In the genomic region with DNA sequence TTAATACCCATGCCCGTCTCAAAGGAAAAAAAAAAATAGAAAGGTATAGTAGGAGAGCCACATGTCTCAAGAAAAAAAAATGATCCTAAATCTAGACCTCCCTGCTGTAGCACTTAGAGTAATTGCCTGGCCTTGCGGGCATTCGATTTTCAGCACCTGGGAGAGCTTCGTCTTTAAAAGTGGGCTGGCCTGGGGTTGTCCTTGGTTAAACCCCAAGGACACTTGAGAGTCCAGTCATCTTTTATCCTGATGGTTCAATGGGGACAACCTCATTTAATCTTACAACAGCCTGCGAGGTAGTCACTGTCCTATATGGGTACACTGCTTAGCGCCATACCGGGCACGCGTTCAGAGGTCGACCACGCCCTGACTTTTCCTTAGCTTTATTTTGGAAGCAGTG, we compare ENCODE assay signal across 8 cellular contexts.
DNase-seq lines count a peak whose midpoint lies in the region; ATAC-seq, FAIRE-seq and TF ChIP-seq lines count a peak whose summit lies in the region.

No MANE protein-coding gene starts in this region.

- H3K36me3 ChIP-seq in ectodermal cell (ENCODE audit: control insufficient read depth, insufficient read depth, low read length): no peaks in the 10 kb centered on the region

- peak; percentile 39 for DNase-seq in nephron progenitor cell
- DNase-seq in NCI-H187 (lab: John Stamatoyannopoulos, UW): no peak
- no peak for DNase-seq in effector CD8-positive, alpha-beta T cell (lab: John Stamatoyannopoulos, UW)
- no peak for DNase-seq in H54 (ENCODE audit: insufficient read length, low spot score)
- no peak for DNase-seq in GM19240 (ENCODE audit: insufficient read length, low spot score)

- H3K4me3 Mint-ChIP-seq in IgD-negative memory B cell (peak overlapping the region in 3 of 4 donors; percentile 71 to 82 (median 79)), nephron progenitor cell (peak overlapping the region; percentile 78)

- H3K27me3 ChIP-seq in ectodermal cell (ENCODE audit: control insufficient read depth, insufficient read depth, low read length, poor library complexity, severe bottlenecking): peaks cover 39% of the 10 kb centered on the region

- H3K27ac ChIP-seq in ectodermal cell (ENCODE audit: insufficient read depth, low read depth, low read length, poor library complexity, severe bottlenecking): no peak overlapping the region

- H3K4me1 Mint-ChIP-seq in IgD-negative memory B cell (peaks cover 7 to 17% (median 8%) of the 10 kb centered on the region in 3 donors), nephron progenitor cell (peaks cover 38% of the 10 kb centered on the region)

- no peak for TF ChIP-seq CTCF in nephron progenitor cell (IDR thresholded peaks at IDR 0.05)

- H3K36me3 Mint-ChIP-seq in IgD-negative memory B cell: no peaks in the 10 kb centered on the region
- no peaks in the 10 kb centered on the region for H3K36me3 Mint-ChIP-seq in nephron progenitor cell (ENCODE audit: low read depth)

- H3K27ac Mint-ChIP-seq in IgD-negative memory B cell (no peak overlapping the region), nephron progenitor cell (no peak overlapping the region)

- H3K9me3 Mint-ChIP-seq in IgD-negative memory B cell (no peaks in the 10 kb centered on the region), nephron progenitor cell (no peaks in the 10 kb centered on the region)

- TF ChIP-seq POLR2A in H54 (IDR thresholded peaks at IDR 0.05; ENCODE audit: low read depth, low read length): no peak

- WGBS in ectodermal cell, 2 experiments: 5 to 9% methylated on average over 11 of the region's 11 CpGs

- H3K4me1 ChIP-seq in ectodermal cell (ENCODE audit: control insufficient read depth, insufficient read depth, low read length): peaks cover 7% of the 10 kb centered on the region

- peaks cover 32% of the 10 kb centered on the region for H3K27me3 Mint-ChIP-seq in IgD-negative memory B cell
- H3K27me3 Mint-ChIP-seq in nephron progenitor cell (ENCODE audit: low read depth, poor library complexity): peaks cover 68% of the 10 kb centered on the region

- peak overlapping the region; percentile 37 for H3K4me3 ChIP-seq in ectodermal cell (ENCODE audit: insufficient read depth, low read depth, low read length)

- no peak for FAIRE-seq in H54 (lab: Jason Lieb, UNC)

- H3K9me3 ChIP-seq in ectodermal cell (ENCODE audit: control insufficient read depth, low read length): no peaks in the 10 kb centered on the region

- ATAC-seq in GM18511 (IDR thresholded peaks at IDR 0.05; ENCODE audit: unreplicated experiment): peak; percentile 12
